8 cellular contexts compared by ENCODE assay signal in genomic region chr10:95907454-95908253, GRCh38. TPM values are rescaled to one million over a fixed set of nuclear protein-coding genes. Genes with fewer than 3 reads are reported as not detected.
A peak's percentile ranks its signal among the peaks of the same experiment; 100 is the strongest.
DNase-seq lines count a peak whose midpoint lies in the region; TF ChIP-seq lines count a peak whose summit lies in the region.

TSS of gene CC2D2B (plus strand) at chr10:95907975. CDS start at chr10:95911324, 3,349 bp downstream.

- H3K27ac Mint-ChIP-seq in activated naive CD8-positive, alpha-beta T cell, result peak within 1 kb of the TSS; percentile 90
- peak within 1 kb of the TSS; percentile 94 for H3K27ac Mint-ChIP-seq in osteocyte (ENCODE audit: unreplicated experiment)

- H3K27ac ChIP-seq in SK-N-MC, result no peak within 1 kb of the TSS
- peak within 1 kb of the TSS; percentile 85 to 89 for H3K27ac ChIP-seq in tibial artery

- intact Hi-C loops in head of caudate nucleus (cut with DNase I) (no loop called here), tibial artery (cut with DNase I; ENCODE audit: low total_unique reads) (no loop called here)

- peak within 1 kb of the TSS; percentile 93 for H3K4me3 Mint-ChIP-seq in activated naive CD8-positive, alpha-beta T cell
- H3K4me3 Mint-ChIP-seq in osteocyte (ENCODE audit: unreplicated experiment), result peak within 1 kb of the TSS; percentile 97

- DNase-seq in GM03348 (ENCODE audit: low spot score) (peak; percentile 95), GOT3 (lab: John Stamatoyannopoulos, UW) (peak; percentile 23), SK-N-MC (ENCODE audit: low read depth, low spot score) (no peak), head of caudate nucleus (peak; percentile 79 to 96 (median 90)), osteocyte (ENCODE audit: extremely low spot score, unreplicated experiment) (peak; percentile 93), tibial artery (peak; percentile 83 to 89)

- peak within 1 kb of the TSS; percentile 76 for H3K9ac ChIP-seq in SK-N-MC (ENCODE audit: insufficient read length)

- TF ChIP-seq CTCF in LNCAP (IDR thresholded peaks at IDR 0.05), result peak; percentile 34; the same call in 1 of the 2 replicates
- TF ChIP-seq CTCF in osteocyte (IDR thresholded peaks at IDR 0.05), result no peak
- TF ChIP-seq CTCF in tibial artery (IDR thresholded peaks at IDR 0.05), result no peak

- H3K27me3 ChIP-seq in tibial artery, result no peaks in the 10 kb centered on the region

- H3K36me3 Mint-ChIP-seq in activated naive CD8-positive, alpha-beta T cell, result peaks cover under 1% of the 10 kb centered on the region
- H3K36me3 Mint-ChIP-seq in osteocyte (ENCODE audit: unreplicated experiment), result peaks cover 6% of the 10 kb centered on the region

- H3K36me3 ChIP-seq in SK-N-MC (ENCODE audit: insufficient read depth, low read length) (peaks cover 3% of the 10 kb centered on the region; the same call in 1 of the 2 replicates), tibial artery (peaks cover 0 to 16% (median 8%) of the 10 kb centered on the region in 3 donors)

- no peaks in the 10 kb centered on the region for H3K9me3 Mint-ChIP-seq in activated naive CD8-positive, alpha-beta T cell (ENCODE audit: low read depth)
- no peaks in the 10 kb centered on the region for H3K9me3 Mint-ChIP-seq in osteocyte (ENCODE audit: unreplicated experiment)

- H3K4me1 Mint-ChIP-seq in activated naive CD8-positive, alpha-beta T cell (ENCODE audit: low read depth), result peaks cover 9% of the 10 kb centered on the region
- H3K4me1 Mint-ChIP-seq in osteocyte (ENCODE audit: unreplicated experiment), result peaks cover 12% of the 10 kb centered on the region

- H3K4me3 ChIP-seq in SK-N-MC (peak within 1 kb of the TSS; percentile 84), tibial artery (peak within 1 kb of the TSS; percentile 74 to 80)

- H3K27me3 Mint-ChIP-seq in activated naive CD8-positive, alpha-beta T cell, result no peaks in the 10 kb centered on the region
- H3K27me3 Mint-ChIP-seq in osteocyte (ENCODE audit: unreplicated experiment), result peaks cover 22% of the 10 kb centered on the region

- H3K9me3 ChIP-seq in SK-N-MC (ENCODE audit: low read depth, low read length) (no peaks in the 10 kb centered on the region), tibial artery (no peaks in the 10 kb centered on the region)

- peaks cover 0 to 12% (median 5%) of the 10 kb centered on the region in 4 donors for H3K4me1 ChIP-seq in tibial artery

RNA-seq across cellular contexts. Expression of gene CC2D2B, which starts in this region (rescaled TPM):
- 0.46 TPM in 1 of 2 replicates, not detected in the other for total RNA-seq in osteocyte

Comparison
In these comparisons a context has a peak if more than half of its experiments do, and no peak if none do; other contexts are left out.
1. Peak in DNase-seq in osteocyte; RNA of the gene not detected or under 1 TPM.